ENCODE assay signal across 9 cellular contexts in genomic region chr11:93537767-93538261, GRCh38. TPM values are rescaled to one million over a fixed set of nuclear protein-coding genes. Genes with fewer than 3 reads are reported as not detected.
A peak's percentile ranks its signal among the peaks of the same experiment; 100 is the strongest.
DNase-seq lines count a peak whose midpoint lies in the region; ATAC-seq, FAIRE-seq and TF ChIP-seq lines count a peak whose summit lies in the region.
"Had no signal": no experiment of that assay in that cellular context is flagged by ENCODE, and none has a peak within 500 bp of the region (broad histone marks: within the 10 kb centered on the region; RNA-seq: fewer than 3 reads in every experiment).

No MANE protein-coding gene starts in this region.

- intact Hi-C loops in Right ventricle myocardium superior (cut with DNase I): no loop called here
- intact Hi-C loops in psoas muscle (cut with DNase I): loop anchor here in 1 of 2 donors (5.0 kb wide), 1 partner anchor 51 kb away; no protein-coding TSS in a partner anchor

- no peaks in the 10 kb centered on the region for H3K27me3 ChIP-seq in psoas muscle (ENCODE audit: insufficient read depth in 3 of 3, low read length in 2 of 3)

- TF ChIP-seq CTCF in psoas muscle (IDR thresholded peaks at IDR 0.05): no peak

- H3K36me3 Mint-ChIP-seq in T-helper 17 cell (ENCODE audit: low read depth): no peaks in the 10 kb centered on the region
- no peaks in the 10 kb centered on the region for H3K36me3 Mint-ChIP-seq in activated naive CD8-positive, alpha-beta T cell treated with anti-CD3 and anti-CD28 coated beads, Interleukin-2, amount 50 U/mL, for 24 hours (ENCODE audit: low read depth)

- H3K4me1 ChIP-seq in psoas muscle: peaks cover 35% of the 10 kb centered on the region

- no peaks in the 10 kb centered on the region for H3K36me3 ChIP-seq in psoas muscle (ENCODE audit: insufficient read depth in 1 of 2, low read depth in 1 of 2)

- H3K27ac ChIP-seq in psoas muscle: peak overlapping the region; percentile 54

- DNase-seq in Daoy (ENCODE audit: low read depth): peak; percentile 33
- DNase-seq in T-helper 17 cell: no peak
- peak; percentile 55 for DNase-seq in Right ventricle myocardium superior
- peak; percentile 40 to 54 for DNase-seq in psoas muscle
- DNase-seq in activated naive CD8-positive, alpha-beta T cell treated with anti-CD3 and anti-CD28 coated beads, Interleukin-2, amount 50 U/mL, for 24 hours: no peak
- DNase-seq in stimulated activated CD4-positive, alpha-beta T cell treated with anti-CD3 and anti-CD28 coated beads, Interleukin-4, amount 100 ng/mL, for 1 hour: no peak
- DNase-seq in GM19239 (ENCODE audit: insufficient read length, low spot score): no peak
- DNase-seq: stimulated activated naive CD4-positive, alpha-beta T cell had no signal

- peaks cover 47% of the 10 kb centered on the region for H3K4me1 Mint-ChIP-seq in T-helper 17 cell
- H3K4me1 Mint-ChIP-seq in activated naive CD8-positive, alpha-beta T cell treated with anti-CD3 and anti-CD28 coated beads, Interleukin-2, amount 50 U/mL, for 24 hours: peaks cover 7% of the 10 kb centered on the region

- no peaks in the 10 kb centered on the region for H3K27me3 Mint-ChIP-seq in T-helper 17 cell
- H3K27me3 Mint-ChIP-seq in activated naive CD8-positive, alpha-beta T cell treated with anti-CD3 and anti-CD28 coated beads, Interleukin-2, amount 50 U/mL, for 24 hours: peaks cover 11% of the 10 kb centered on the region

- WGBS in psoas muscle, 3 donors: 37 to 63% (median 47%) methylated on average over 14 of the region's 14 CpGs

- H3K9me3 Mint-ChIP-seq in activated naive CD8-positive, alpha-beta T cell treated with anti-CD3 and anti-CD28 coated beads, Interleukin-2, amount 50 U/mL, for 24 hours: no peaks in the 10 kb centered on the region

- no peak for FAIRE-seq in GM19239 (lab: Jason Lieb, UNC)

- peak overlapping the region; percentile 13 for H3K4me3 ChIP-seq in psoas muscle

- peak overlapping the region; percentile 50 for H3K4me3 Mint-ChIP-seq in T-helper 17 cell
- H3K4me3 Mint-ChIP-seq in activated naive CD8-positive, alpha-beta T cell treated with anti-CD3 and anti-CD28 coated beads, Interleukin-2, amount 50 U/mL, for 24 hours: no peak overlapping the region

- ATAC-seq in T-helper 17 cell: no peak
- ATAC-seq in Right ventricle myocardium superior (ENCODE audit: poor library complexity): peak; percentile 31
- peak; percentile 50 to 73 (median 66) for ATAC-seq in psoas muscle
- ATAC-seq in activated naive CD8-positive, alpha-beta T cell treated with anti-CD3 and anti-CD28 coated beads, Interleukin-2, amount 50 U/mL, for 24 hours: no peak
- ATAC-seq in HG02884 (IDR thresholded peaks at IDR 0.05; ENCODE audit: unreplicated experiment): no peak

- H3K9me3 ChIP-seq in T-helper 17 cell (ENCODE audit: control insufficient read depth, low read length, poor library complexity, severe bottlenecking) (no peaks in the 10 kb centered on the region), psoas muscle (no peaks in the 10 kb centered on the region)

- peak overlapping the region; percentile 71 for H3K27ac Mint-ChIP-seq in T-helper 17 cell
- H3K27ac Mint-ChIP-seq in activated naive CD8-positive, alpha-beta T cell treated with anti-CD3 and anti-CD28 coated beads, Interleukin-2, amount 50 U/mL, for 24 hours: no peak overlapping the region

RNA-seq across cellular contexts. Expression of gene SMCO4, which starts 5.4 kb away (rescaled TPM):
- total RNA-seq in Daoy (2014; rRNA removed; shearing (Covaris generic)): 27.5 and 49.1 TPM in 2 replicates
- total RNA-seq in T-helper 17 cell (1 to 10 TPM; 6.6 to 8.9 TPM), Right ventricle myocardium superior (43.4 TPM), psoas muscle (10 to 100 TPM in 2 of 4 donors, 1 to 10 TPM in 2; 8.0 to 21.8 (median 9.5) TPM)
- polyA plus RNA-seq in psoas muscle: 10 to 100 TPM in 1 of 3 donors, 1 to 10 TPM in 2; 3.5 to 10.8 (median 5.5) TPM

Comparison
In these comparisons a context has a peak if more than half of its experiments do, and no peak if none do; other contexts are left out.
1. DNase-seq: peak in Daoy (single experiment), Right ventricle myocardium superior (single experiment) and psoas muscle (2 of 2); none in T-helper 17 cell (0 of 3), activated naive CD8-positive, alpha-beta T cell treated with anti-CD3 and anti-CD28 coated beads, Interleukin-2, amount 50 U/mL, for 24 hours (single experiment), stimulated activated CD4-positive, alpha-beta T cell treated with anti-CD3 and anti-CD28 coated beads, Interleukin-4, amount 100 ng/mL, for 1 hour (single experiment) and GM19239 (single experiment).
2. ATAC-seq: peak in Right ventricle myocardium superior (single experiment) and psoas muscle (4 of 4); none in T-helper 17 cell (single experiment), activated naive CD8-positive, alpha-beta T cell treated with anti-CD3 and anti-CD28 coated beads, Interleukin-2, amount 50 U/mL, for 24 hours (single experiment) and HG02884 (single experiment).